21 cellular contexts compared by ENCODE assay signal in the genomic region with DNA sequence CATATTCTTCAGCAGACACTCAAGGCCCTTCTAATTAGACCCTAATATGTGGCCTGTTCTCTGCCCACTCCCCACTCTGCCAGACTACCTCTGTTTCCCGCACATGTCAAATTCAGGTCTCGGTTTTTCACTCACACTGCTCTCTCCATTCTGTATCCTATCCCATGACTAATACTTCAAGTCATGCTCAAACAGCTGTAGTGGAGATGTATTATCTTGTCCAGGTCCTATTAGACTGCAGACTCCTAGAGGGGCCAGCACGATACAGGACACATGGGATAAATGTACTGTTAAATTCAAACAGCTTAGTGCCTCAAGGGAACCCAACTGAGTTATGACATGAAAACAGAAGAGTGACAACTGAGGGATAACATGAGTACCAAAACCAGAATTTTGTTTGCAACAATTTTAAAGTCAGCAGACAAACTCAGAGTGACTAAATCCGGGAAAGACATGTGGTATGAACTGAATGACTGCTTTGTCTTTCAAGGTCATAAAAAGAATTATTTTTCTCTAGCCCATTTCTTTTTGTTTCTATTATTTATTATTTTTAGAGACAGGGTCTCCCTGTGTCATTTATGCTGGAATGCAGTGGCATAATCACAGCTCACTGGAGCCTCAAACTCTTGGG. TPM values are rescaled to one million over a fixed set of nuclear protein-coding genes. Genes with fewer than 3 reads are reported as not detected.
"Had no signal": no experiment of that assay in that cellular context is flagged by ENCODE, and none has a peak within 500 bp of the region (broad histone marks: within the 10 kb centered on the region; RNA-seq: fewer than 3 reads in every experiment).

No MANE protein-coding gene starts in this region.

- H3K27ac Mint-ChIP-seq: activated CD4-positive, alpha-beta T cell treated with anti-CD3 and anti-CD28 coated beads, Interleukin-2, amount 10 ng/mL, durations not matched to agents 7 days and 5 days; activated CD8-positive, alpha-beta T cell treated with anti-CD3 and anti-CD28 coated beads, Interleukin-2, amount 10 ng/mL, durations not matched to agents 7 days and 5 days; activated naive CD8-positive, alpha-beta T cell; activated T-helper 1 cell treated with anti-CD3 and anti-CD28 coated beads, Interleukin-12 subunit alpha, Interleukin-12 subunit beta, Interleukin-2, Interleukin-4 antibody, amounts not matched to agents 30 ng/mL and 10 ng/mL and 1 ng/mL, durations not matched to agents 14 hours and 24 hours and 36 hours; naive thymus-derived CD4-positive, alpha-beta T cell had no signal

- H3K4me1 ChIP-seq: colonic mucosa, foreskin keratinocyte, uterus had no signal

- H3K9me3 ChIP-seq: colonic mucosa, mucosa of descending colon, sigmoid colon, tibial nerve, uterus had no signal

- H3K36me3 Mint-ChIP-seq: activated naive CD8-positive, alpha-beta T cell had no signal

- H3K27me3 ChIP-seq: colonic mucosa, foreskin keratinocyte, sigmoid colon, tibial nerve, uterus had no signal

- H3K4me3 Mint-ChIP-seq: activated CD4-positive, alpha-beta T cell treated with anti-CD3 and anti-CD28 coated beads, Interleukin-2, amount 10 ng/mL, durations not matched to agents 7 days and 5 days; activated CD8-positive, alpha-beta T cell treated with anti-CD3 and anti-CD28 coated beads, Interleukin-2, amount 10 ng/mL, durations not matched to agents 7 days and 5 days; activated naive CD8-positive, alpha-beta T cell; activated T-helper 1 cell treated with anti-CD3 and anti-CD28 coated beads, Interleukin-12 subunit alpha, Interleukin-12 subunit beta, Interleukin-2, Interleukin-4 antibody, amounts not matched to agents 30 ng/mL and 10 ng/mL and 1 ng/mL, durations not matched to agents 14 hours and 24 hours and 36 hours; naive thymus-derived CD4-positive, alpha-beta T cell had no signal

- H3K4me3 ChIP-seq: colonic mucosa, mucosa of descending colon, sigmoid colon, tibial nerve, uterus had no signal

- DNase-seq: activated CD4-positive, alpha-beta T cell treated with anti-CD3 and anti-CD28 coated beads, Interleukin-2, amount 10 ng/mL, durations not matched to agents 7 days and 5 days; activated CD8-positive, alpha-beta T cell treated with anti-CD3 and anti-CD28 coated beads, Interleukin-2, amount 10 ng/mL, durations not matched to agents 7 days and 5 days; amniotic stem cell; colonic mucosa; left ventricle myocardium superior; mucosa of descending colon; naive thymus-derived CD4-positive, alpha-beta T cell; sigmoid colon; stimulated activated CD8-positive, alpha-beta memory T cell treated with anti-CD3 and anti-CD28 coated beads, Interleukin-4, amount 100 ng/mL, for 48 hours; stimulated activated naive CD4-positive, alpha-beta T cell treated with Interleukin-2 at 50 U/mL for 16 hours; T-helper 1 cell; T1000; uterus had no signal

- H3K36me3 ChIP-seq: uterus had no signal

- H3K27me3 Mint-ChIP-seq: activated CD4-positive, alpha-beta T cell treated with anti-CD3 and anti-CD28 coated beads, Interleukin-2, amount 10 ng/mL, durations not matched to agents 7 days and 5 days; activated naive CD8-positive, alpha-beta T cell; naive thymus-derived CD4-positive, alpha-beta T cell had no signal

- ATAC-seq: activated CD4-positive, CD25-positive, alpha-beta regulatory T cell treated with anti-CD3 and anti-CD28 coated beads, Interleukin-2, amount 50 U/mL, for 24 hours; activated CD8-positive, alpha-beta T cell treated with anti-CD3 and anti-CD28 coated beads, Interleukin-2, amount 10 ng/mL, durations not matched to agents 7 days and 5 days; foreskin keratinocyte; left ventricle myocardium superior; mucosa of descending colon; naive thymus-derived CD4-positive, alpha-beta T cell had no signal

- H3K9me3 Mint-ChIP-seq: activated CD4-positive, alpha-beta T cell treated with anti-CD3 and anti-CD28 coated beads, Interleukin-2, amount 10 ng/mL, durations not matched to agents 7 days and 5 days; activated T-helper 1 cell treated with anti-CD3 and anti-CD28 coated beads, Interleukin-12 subunit alpha, Interleukin-12 subunit beta, Interleukin-2, Interleukin-4 antibody, amounts not matched to agents 30 ng/mL and 10 ng/mL and 1 ng/mL, durations not matched to agents 14 hours and 24 hours and 36 hours; naive thymus-derived CD4-positive, alpha-beta T cell had no signal

- H3K27ac ChIP-seq: colonic mucosa, foreskin keratinocyte, uterus had no signal

RNA-seq across cellular contexts. Expression of gene SLC25A18, which starts 44.7 kb away (rescaled TPM):
- total RNA-seq: activated CD4-positive, alpha-beta T cell treated with anti-CD3 and anti-CD28 coated beads, Interleukin-2, amount 10 ng/mL, durations not matched to agents 7 days and 5 days; activated CD8-positive, alpha-beta T cell treated with anti-CD3 and anti-CD28 coated beads, Interleukin-2, amount 10 ng/mL, durations not matched to agents 7 days and 5 days; activated T-helper 1 cell treated with anti-CD3 and anti-CD28 coated beads, Interleukin-12 subunit alpha, Interleukin-12 subunit beta, Interleukin-2, Interleukin-4 antibody, amounts not matched to agents 30 ng/mL and 10 ng/mL and 1 ng/mL, durations not matched to agents 14 hours and 24 hours and 36 hours; colonic mucosa; epithelial cell of proximal tubule; fibroblast of lung; foreskin keratinocyte; naive thymus-derived CD4-positive, alpha-beta T cell; osteocyte had no signal
